8 cellular contexts compared by ENCODE assay signal in the genomic region with DNA sequence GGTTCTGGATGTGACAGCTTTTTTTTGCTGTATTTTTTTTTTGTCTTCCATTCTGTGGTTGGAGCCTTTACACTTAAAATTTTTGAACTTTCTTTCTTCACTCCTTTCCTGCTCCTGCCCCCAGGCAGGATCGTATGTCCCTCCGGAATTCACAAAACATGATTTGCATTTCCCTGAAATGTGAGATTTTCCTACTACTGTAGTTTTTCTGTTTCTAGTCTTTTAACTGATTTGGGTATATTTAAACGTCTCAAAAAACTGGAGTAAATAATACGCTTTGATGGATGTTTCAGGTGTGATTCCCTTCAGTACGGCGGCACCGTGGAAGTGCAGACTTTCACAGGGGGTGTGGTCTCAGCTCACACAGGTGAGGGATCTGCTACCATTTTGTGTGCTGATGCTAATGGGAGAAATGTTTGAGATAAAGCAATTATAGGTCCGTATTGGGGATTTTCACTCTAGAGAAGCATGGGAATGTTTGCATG. TPM values are rescaled to one million over a fixed set of nuclear protein-coding genes. Genes with fewer than 3 reads are reported as not detected.
DNase-seq lines count a peak whose midpoint lies in the region; ATAC-seq and TF ChIP-seq lines count a peak whose summit lies in the region.

No MANE protein-coding gene starts in this region.

- TF ChIP-seq POLR2A in gastrocnemius medialis (IDR thresholded peaks at IDR 0.05): no peak

- H3K27me3 ChIP-seq in GM23248 (replicated peaks; ENCODE audit: insufficient read depth) (no peaks in the 10 kb centered on the region), gastrocnemius medialis (no peaks in the 10 kb centered on the region)

- peaks cover 12% of the 10 kb centered on the region for H3F3A ChIP-seq in GM23248 (ENCODE audit: insufficient read depth)

- ATAC-seq in gastrocnemius medialis: no peak
- ATAC-seq in sciatic nerve: no peak
- ATAC-seq in GM19023 (IDR thresholded peaks at IDR 0.05; ENCODE audit: unreplicated experiment): no peak

- H4K20me1 ChIP-seq in GM23248 (ENCODE audit: insufficient read depth): no peaks in the 10 kb centered on the region

- H3K9ac ChIP-seq in GM23248: peak overlapping the region; percentile 98

- H3K36me3 ChIP-seq in GM23248 (ENCODE audit: low read depth) (peaks cover 35% of the 10 kb centered on the region), gastrocnemius medialis (peaks cover 0 to 50% of the 10 kb centered on the region in 2 donors)

- peak overlapping the region; percentile 85 for H3K4me3 ChIP-seq in GM23248
- peak overlapping the region; percentile 85 to 89 for H3K4me3 ChIP-seq in foreskin fibroblast (ENCODE audit: low read depth in 1 of 2, low read length in 2 of 2)
- peak overlapping the region; percentile 89 to 100 (median 98) for H3K4me3 ChIP-seq in gastrocnemius medialis

- DNase-seq in GM23248 (no peak), foreskin fibroblast (no peak), gastrocnemius medialis (no peak), occipital lobe (lab: John Stamatoyannopoulos, UW) (no peak), AG08395 (ENCODE audit: low spot score) (no peak), sciatic nerve (ENCODE audit: low spot score) (no peak)

- H3K27ac ChIP-seq in GM23248 (peak overlapping the region; percentile 98), VCaP (peak overlapping the region; percentile 97), gastrocnemius medialis (peak overlapping the region; percentile 98 to 100 (median 100))

- 37 to 41% methylated on average over 8 of the region's 8 CpGs for WGBS in GM23248 (ENCODE audit: low coverage in 1 of 2, low lambda C conversion rate in 2 of 2, missing lambda C conversion rate in 2 of 2), 2 experiments

- in situ Hi-C loops in GM23248 (cut with MboI) (no loop called here), gastrocnemius medialis (cut with MboI; ENCODE audit: low sequenced_read_pairs in 4 of 4) (loop anchor here in 1 of 4 donors (10.0 kb wide), 1 partner anchor 55 kb away; no protein-coding TSS in a partner anchor)

- H3K4me1 ChIP-seq in GM23248 (ENCODE audit: insufficient read depth) (peaks cover 16% of the 10 kb centered on the region; the same call in 1 of the 2 replicates), gastrocnemius medialis (peaks cover 26 to 28% of the 10 kb centered on the region in 2 donors)

- peaks cover 58% of the 10 kb centered on the region for H3K79me2 ChIP-seq in GM23248 (ENCODE audit: insufficient read depth)

- H3K4me2 ChIP-seq in GM23248 (ENCODE audit: unreplicated experiment): peak overlapping the region; percentile 95

- H3K9me2 ChIP-seq in GM23248 (ENCODE audit: insufficient read depth): no peaks in the 10 kb centered on the region

- 0 out of 2 replicates have a peak overlapping the region, but pooled peaks have one; percentile 59 for H2AFZ ChIP-seq in GM23248

- H3K9me3 ChIP-seq in GM23248 (ENCODE audit: low read depth) (no peaks in the 10 kb centered on the region), gastrocnemius medialis (no peaks in the 10 kb centered on the region)

- intact Hi-C loops in gastrocnemius medialis (cut with DNase I; ENCODE audit: low total_unique reads) (loop anchor here (1.0 to 5.0 kb wide), 3 partner anchors 115 to 759 kb away; partner anchors contain the start of genes ARMC5 and MAPK3), sciatic nerve (cut with DNase I) (no loop called here)

- no peak for TF ChIP-seq CTCF in VCaP (conservative IDR thresholded peaks at IDR 0.05)
- TF ChIP-seq CTCF in foreskin fibroblast (IDR thresholded peaks at IDR 0.05; ENCODE audit: low read depth, low read length): no peak
- TF ChIP-seq CTCF in gastrocnemius medialis (IDR thresholded peaks at IDR 0.05 in 4 of 5, conservative IDR thresholded peaks at IDR 0.05 in 1 of 5): no peak

RNA-seq across cellular contexts. Expression of gene SRCAP, which starts 0.7 kb away (rescaled TPM):
- total RNA-seq in GM23248 (2014; rRNA removed; shearing (Covaris generic)): 9.1 and 14.3 TPM in 2 replicates
- 22.8 and 23.7 TPM in 2 replicates for polyA plus RNA-seq in GM23248 (2016; fragmentation: Nextera tagmentation; extraction: Ambion mirVana)
- total RNA-seq in gastrocnemius medialis (10 to 100 TPM; 15.3 to 25.5 (median 21.9) TPM), occipital lobe (21.7 TPM), sciatic nerve (59.3 TPM)

RNA-seq across cellular contexts. Expression of gene FBRS, which starts 41.4 kb away (rescaled TPM):
- total RNA-seq in GM23248 (2014; rRNA removed; shearing (Covaris generic)): 13.9 and 14.2 TPM in 2 replicates
- polyA plus RNA-seq in GM23248 (2016; fragmentation: Nextera tagmentation; extraction: Ambion mirVana): 5.8 and 7.6 TPM in 2 replicates
- total RNA-seq in gastrocnemius medialis (10 to 100 TPM; 22.0 to 34.8 (median 28.0) TPM), occipital lobe (11.5 TPM), sciatic nerve (57.1 TPM)

RNA-seq across cellular contexts. Expression of gene PHKG2, which starts 48.6 kb away (rescaled TPM):
- total RNA-seq in GM23248 (2014; rRNA removed; shearing (Covaris generic)): 12.5 and 19.9 TPM in 2 replicates
- polyA plus RNA-seq in GM23248 (2016; fragmentation: Nextera tagmentation; extraction: Ambion mirVana): 15.7 and 17.0 TPM in 2 replicates
- total RNA-seq in gastrocnemius medialis (10 to 100 TPM in 3 of 4 donors, 1 to 10 TPM in 1; 8.8 to 30.0 (median 21.6) TPM), occipital lobe (12.0 TPM), sciatic nerve (21.3 TPM)

RNA-seq across cellular contexts. Expression of gene PRR14, which starts 48.9 kb away (rescaled TPM):
- 5.6 and 7.2 TPM in 2 replicates for total RNA-seq in GM23248 (2014; rRNA removed; shearing (Covaris generic))
- 15.2 and 18.0 TPM in 2 replicates for polyA plus RNA-seq in GM23248 (2016; fragmentation: Nextera tagmentation; extraction: Ambion mirVana)
- total RNA-seq in gastrocnemius medialis (10 to 100 TPM in 3 of 4 donors, 1 to 10 TPM in 1; 8.8 to 28.4 (median 17.8) TPM), occipital lobe (9.2 TPM), sciatic nerve (45.7 TPM)
